9 cellular contexts compared by ENCODE assay signal in the genomic region with DNA sequence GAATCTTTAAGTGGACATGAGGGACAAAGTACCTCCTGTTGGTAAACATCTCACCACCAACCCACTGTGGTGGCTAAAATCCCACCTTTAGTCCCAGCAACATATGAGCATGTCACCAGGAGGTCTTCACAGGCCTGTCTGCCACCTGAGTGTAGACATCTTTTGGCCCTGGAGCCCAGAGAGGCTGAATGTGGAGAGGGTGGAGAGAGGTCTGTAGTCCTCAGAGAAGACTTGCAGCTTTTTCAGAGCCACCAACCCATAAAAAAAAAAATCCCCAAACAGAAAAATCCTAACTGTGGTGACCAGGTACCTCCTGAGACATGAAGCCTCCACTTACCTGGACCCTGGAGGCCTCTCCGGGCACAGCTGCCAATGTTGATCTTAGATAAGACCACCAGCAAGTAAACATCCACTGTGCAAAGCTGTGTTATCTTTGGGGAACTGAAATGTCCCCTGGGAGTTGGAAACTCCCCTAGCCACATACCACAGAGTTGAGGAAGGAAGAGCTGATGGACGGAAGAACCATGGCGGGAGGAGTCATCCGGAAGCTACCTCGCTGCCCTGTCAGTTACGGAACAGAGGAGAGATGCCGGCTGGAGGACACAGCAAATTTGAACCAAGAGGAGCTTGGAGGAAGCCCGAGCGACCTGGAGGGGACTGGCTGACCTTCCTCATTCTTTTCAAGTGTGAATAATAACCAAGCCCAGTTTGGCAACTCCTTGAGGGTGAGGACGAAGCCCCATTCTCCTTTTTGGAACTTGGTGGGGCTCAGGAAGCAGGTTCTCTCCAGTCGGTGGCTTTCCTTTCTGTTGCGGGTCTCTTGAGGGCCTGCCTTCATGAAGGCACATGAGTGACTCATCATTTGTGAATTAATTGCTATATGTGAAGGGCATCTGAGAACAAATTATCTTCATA. TPM values are rescaled to one million over a fixed set of nuclear protein-coding genes. Genes with fewer than 3 reads are reported as not detected.
A peak's percentile ranks its signal among the peaks of the same experiment; 100 is the strongest.
DNase-seq lines count a peak whose midpoint lies in the region; ATAC-seq, FAIRE-seq and TF ChIP-seq lines count a peak whose summit lies in the region.
"Had no signal": no experiment of that assay in that cellular context is flagged by ENCODE, and none has a peak within 500 bp of the region (broad histone marks: within the 10 kb centered on the region; RNA-seq: fewer than 3 reads in every experiment).

A gene with protein sequence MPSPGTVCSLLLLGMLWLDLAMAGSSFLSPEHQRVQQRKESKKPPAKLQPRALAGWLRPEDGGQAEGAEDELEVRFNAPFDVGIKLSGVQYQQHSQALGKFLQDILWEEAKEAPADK (minus strand): TSS at position 443 of the 915 bp plus-strand sequence. CDS start 2,767 bp downstream, outside the sequence.

- H3K4me3 ChIP-seq in BLaER1 (peak within 1 kb of the TSS; percentile 49), GM12878 (peak within 1 kb of the TSS; percentile 20), thyroid gland (replicated peaks in 1 of 3) (no peak within 1 kb of the TSS)
- H3K4me3 ChIP-seq: lung had no signal

- SMC1A ChIA-PET in GM12878 (lab: Charles Lee; ENCODE audit: uncharacterized antibody, unreplicated experiment): interaction anchor here (0.6 to 2.6 kb wide), 15 partner anchors 10 to 360 kb away, joined by 3 to 13 read pairs (median 4); a partner anchor contains a TSS

- H3K4me1 ChIP-seq in BLaER1 (peaks cover 76% of the 10 kb centered on the region), GM12878 (ENCODE audit: control insufficient read depth, insufficient read depth, low read length) (peaks cover 5% of the 10 kb centered on the region; the same call in 1 of the 2 replicates), thyroid gland (no peaks in the 10 kb centered on the region)

- TF ChIP-seq POLR2A in GM12878 (IDR thresholded peaks at IDR 0.05; ENCODE audit: low read depth, low read length): peak; percentile 56
- TF ChIP-seq POLR2A in thyroid gland (IDR thresholded peaks at IDR 0.05): no peak

- ATAC-seq in GM19043 (IDR thresholded peaks at IDR 0.05; ENCODE audit: low read depth, unreplicated experiment) (peak; percentile 83), HG03159 (IDR thresholded peaks at IDR 0.05; ENCODE audit: unreplicated experiment) (peak; percentile 77), GM12878 (peak; percentile 90)

- H4K20me1 ChIP-seq in BLaER1: no peaks in the 10 kb centered on the region
- H4K20me1 ChIP-seq in GM12878 (ENCODE audit: control insufficient read depth, insufficient read depth): no peaks in the 10 kb centered on the region; the same call in 1 of the 2 replicates

- peak within 1 kb of the TSS; percentile 73 for H2AFZ ChIP-seq in GM12878 (ENCODE audit: control insufficient read depth, low read depth, low read length)

- no peak for TF ChIP-seq RAD21 in GM12878 (IDR thresholded peaks at IDR 0.05; ENCODE audit: insufficient read depth, low read depth, low read length)

- DNase-seq in GM12878 (ENCODE audit: low read depth, low spot score): peak; percentile 68
- no peak for DNase-seq in type B pancreatic cell (ENCODE audit: extremely low spot score, unreplicated experiment)
- no peak for DNase-seq in thyroid gland
- DNase-seq in NCI-H526 (lab: John Stamatoyannopoulos, UW): no peak
- DNase-seq in kidney glomerular epithelial cell (lab: John Stamatoyannopoulos, UW): no peak

- POLR2A ChIA-PET in GM12878 (lab: Charles Lee): interaction anchor here (0.5 to 2.1 kb wide), 11 partner anchors 9 to 930 kb away, joined by 3 to 8 read pairs (median 3); a partner anchor contains a TSS

- H3K9me3 ChIP-seq in BLaER1: peaks cover 10% of the 10 kb centered on the region
- no peaks in the 10 kb centered on the region; the same call in 2 of the 3 replicates for H3K9me3 ChIP-seq in GM12878 (replicated peaks; ENCODE audit: control insufficient read depth, insufficient read depth, low read length)
- H3K9me3 ChIP-seq in thyroid gland: no peaks in the 10 kb centered on the region

- H3K36me3 Mint-ChIP-seq in type B pancreatic cell: peaks cover 13% of the 10 kb centered on the region

- RAD21 ChIA-PET in GM12878 (lab: Charles Lee; ENCODE audit: unreplicated experiment): interaction anchor here (0.8 to 1.7 kb wide), 10 partner anchors 9 to 177 kb away, joined by 3 to 8 read pairs (median 4); a partner anchor contains a TSS

- H3K27ac Mint-ChIP-seq in type B pancreatic cell: peak within 1 kb of the TSS; percentile 29

- 10% methylated on average over 12 of the region's 12 CpGs for WGBS in GM12878 (ENCODE audit: insufficient coverage, insufficient replicate concordance, low lambda C conversion rate, missing lambda C conversion rate)
- WGBS in thyroid gland, 2 donors: 72 to 76% methylated on average over 11 to 12 of the region's 12 CpGs

- H3K4me2 ChIP-seq in BLaER1 (peak within 1 kb of the TSS; percentile 92), GM12878 (ENCODE audit: control insufficient read depth, insufficient read depth) (peak within 1 kb of the TSS; percentile 49)

- H3K27me3 ChIP-seq in BLaER1 (no peaks in the 10 kb centered on the region), GM12878 (replicated peaks in 1 of 2; ENCODE audit: control insufficient read depth in 2 of 2, insufficient read depth in 2 of 2, low read length in 1 of 2) (no peaks in the 10 kb centered on the region), thyroid gland (no peaks in the 10 kb centered on the region)

- CTCF ChIA-PET in GM12878 (lab: Yijun Ruan, JAX): interaction anchor here (0.5 to 1.9 kb wide), 9 partner anchors 12 to 361 kb away, joined by 3 to 6 read pairs (median 3); no protein-coding TSS in a partner anchor

- peaks cover 48% of the 10 kb centered on the region for H3K36me3 ChIP-seq in BLaER1
- peaks cover 3 to 5% of the 10 kb centered on the region in 2 experiments; a peak in 2 of 4 replicates for H3K36me3 ChIP-seq in GM12878 (ENCODE audit: control insufficient read depth in 2 of 2, insufficient read depth in 2 of 2, low read length in 1 of 2)
- peaks cover 0 to 5% of the 10 kb centered on the region in 2 donors for H3K36me3 ChIP-seq in thyroid gland

- H3K4me1 Mint-ChIP-seq in type B pancreatic cell (ENCODE audit: unreplicated experiment): no peaks in the 10 kb centered on the region

- no peaks in the 10 kb centered on the region; the same call in none of the 2 replicates for H3K79me2 ChIP-seq in GM12878 (ENCODE audit: control insufficient read depth, insufficient read depth, low read length)

- H3K9me3 Mint-ChIP-seq in type B pancreatic cell: no peaks in the 10 kb centered on the region

- TF ChIP-seq EP300 in GM12878 (IDR thresholded peaks at IDR 0.05; ENCODE audit: borderline replicate concordance in 1 of 2, control insufficient read depth in 1 of 2, low read depth in 2 of 2, low read length in 2 of 2): peak; percentile 26 to 50; a peak in 2 of 4 replicates

- no peak within 1 kb of the TSS for H3K4me3 Mint-ChIP-seq in type B pancreatic cell

- H3K9ac ChIP-seq in BLaER1 (peak within 1 kb of the TSS; percentile 65), GM12878 (ENCODE audit: control insufficient read depth, insufficient read depth, low read length) (peak within 1 kb of the TSS; percentile 41; the same call in 1 of the 2 replicates)

- intact Hi-C loops in GM12878 (cut with micrococcal nuclease; ENCODE audit: unreplicated experiment): loop anchor here (1.0 kb wide), 1 partner anchor 44 kb away; a partner anchor contains a TSS
- intact Hi-C loops in thyroid gland (cut with DNase I): no loop called here

- FAIRE-seq in GM12878 (lab: Jason Lieb, UNC): peak; percentile 66

- H3K27ac ChIP-seq in BLaER1: peak within 1 kb of the TSS; percentile 76
- peak within 1 kb of the TSS; percentile 66 for H3K27ac ChIP-seq in GM12878 (ENCODE audit: control insufficient read depth, insufficient read depth)
- no peak within 1 kb of the TSS for H3K27ac ChIP-seq in thyroid gland

- TF ChIP-seq CTCF in GM12878 (IDR thresholded peaks at IDR 0.05 in 2 of 3, conservative IDR thresholded peaks at IDR 0.05 in 1 of 3; ENCODE audit: control insufficient read depth in 2 of 3, extremely low read depth in 1 of 3, insufficient read depth in 1 of 3, low read depth in 3 of 3, low read length in 3 of 3) (no peak), type B pancreatic cell (conservative IDR thresholded peaks at IDR 0.05) (no peak), thyroid gland (IDR thresholded peaks at IDR 0.05) (no peak)

- in situ Hi-C loops in GM12878 (cut with MboI): no loop called here

- H3K27me3 Mint-ChIP-seq in type B pancreatic cell: no peaks in the 10 kb centered on the region

- TSS peak; percentile 63 for BruUV-seq in GM12878 (replicated peaks; lab: Mats Ljungman, UMichigan)

TF ChIP-seq in GM12878, 131 proteins besides CTCF, POLR2A, EP300 and RAD21 (continues in another document):
- TF ChIP-seq POLR2AphosphoS2 (IDR thresholded peaks at IDR 0.05; ENCODE audit: low read depth, low read length) (peak; percentile 41; the same call in 1 of the 2 replicates), IKZF2 (IDR thresholded peaks at IDR 0.05) (peak; percentile 79 to 84), CREB1 (IDR thresholded peaks at IDR 0.05; ENCODE audit: low read depth) (no peak)
- TF ChIP-seq, protein P1, sequence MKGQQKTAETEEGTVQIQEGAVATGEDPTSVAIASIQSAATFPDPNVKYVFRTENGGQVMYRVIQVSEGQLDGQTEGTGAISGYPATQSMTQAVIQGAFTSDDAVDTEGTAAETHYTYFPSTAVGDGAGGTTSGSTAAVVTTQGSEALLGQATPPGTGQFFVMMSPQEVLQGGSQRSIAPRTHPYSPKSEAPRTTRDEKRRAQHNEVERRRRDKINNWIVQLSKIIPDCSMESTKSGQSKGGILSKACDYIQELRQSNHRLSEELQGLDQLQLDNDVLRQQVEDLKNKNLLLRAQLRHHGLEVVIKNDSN (IDR thresholded peaks at IDR 0.05; ENCODE audit: borderline replicate concordance, extremely low read length, insufficient read depth, low read depth, low read length): no peak

RNA-seq across cellular contexts. Expression of the gene that starts here (rescaled TPM):
- total RNA-seq in GM12878 (2013; cell fraction: nucleolus; rRNA removed): 4.3 and 5.2 TPM in 2 replicates
- total RNA-seq in GM12878 (2014; rRNA removed) (0.73 TPM in 1 of 2 replicates, not detected in the other), GM12878 (2014; rRNA removed; fragmentation: Illumina TruSeq; extraction: Trizol) (0.55 and 0.67 TPM in 2 replicates), GM12878 (2021) (1.4 and 2.2 TPM in 2 replicates), type B pancreatic cell (ENCODE audit: low replicate concordance) (14.3 and 29.6 TPM in 2 replicates), thyroid gland (1 to 10 TPM in 2 of 4 donors, under 1 TPM in 1, not detected in 1; 0.56 to 1.2 (median 1.1) TPM)
- 1.7 TPM for polyA plus RNA-seq in GM12878 (2011; ENCODE audit: low read depth)
- polyA plus RNA-seq in GM12878 (2011; rRNA removed) (1.7 and 1.8 TPM in 2 replicates), GM12878 (2014; fragmentation: Illumina TruSeq; extraction: Trizol) (0.60 TPM in 1 of 2 replicates, not detected in the other), GM12878 (2014; fragmentation: Nextera tagmentation; extraction: Ambion mirVana) (under 1 TPM; 0.35 to 0.58 TPM), GM12878 (2014; rRNA removed) (1.0 and 2.4 TPM in 2 replicates), GM12878 (2016; fragmentation: Nextera tagmentation; extraction: Ambion mirVana) (1 to 10 TPM; 1.0 to 1.1 TPM)
- 2.2 and 2.4 TPM in 2 replicates for polyA plus RNA-seq in GM12878 (2011; cell fraction: cytosol; rRNA removed)
- polyA plus RNA-seq in GM12878 (2011; cell fraction: nucleus; rRNA removed): 7.3 and 9.8 TPM in 2 replicates
- 1.0 and 2.7 TPM in 2 replicates for polyA plus RNA-seq in GM12878 (2012)
- 0.88 and 2.3 TPM in 2 replicates for polyA minus RNA-seq in GM12878 (2011; rRNA and poly(A)+ RNA removed)
- polyA minus RNA-seq in GM12878 (2011; cell fraction: cytosol; rRNA and poly(A)+ RNA removed): 1.9 TPM in 1 of 2 replicates, not detected in the other
- 2.4 and 2.9 TPM in 2 replicates for polyA minus RNA-seq in GM12878 (2011; cell fraction: nucleus; rRNA and poly(A)+ RNA removed)

Comparison
In these comparisons a context has a peak if more than half of its experiments do, and no peak if none do; other contexts are left out.
1. H3K27ac ChIP-seq: peak in BLaER1 (single experiment) and GM12878 (single experiment); none in thyroid gland (0 of 3).
2. H3K4me3 ChIP-seq: peak in BLaER1 (single experiment) and GM12878 (single experiment); none in thyroid gland (0 of 3).
3. Peak in every context shown above with its lines, with median percentiles within 50 percentile points of each other: ATAC-seq.